In the genomic region with DNA sequence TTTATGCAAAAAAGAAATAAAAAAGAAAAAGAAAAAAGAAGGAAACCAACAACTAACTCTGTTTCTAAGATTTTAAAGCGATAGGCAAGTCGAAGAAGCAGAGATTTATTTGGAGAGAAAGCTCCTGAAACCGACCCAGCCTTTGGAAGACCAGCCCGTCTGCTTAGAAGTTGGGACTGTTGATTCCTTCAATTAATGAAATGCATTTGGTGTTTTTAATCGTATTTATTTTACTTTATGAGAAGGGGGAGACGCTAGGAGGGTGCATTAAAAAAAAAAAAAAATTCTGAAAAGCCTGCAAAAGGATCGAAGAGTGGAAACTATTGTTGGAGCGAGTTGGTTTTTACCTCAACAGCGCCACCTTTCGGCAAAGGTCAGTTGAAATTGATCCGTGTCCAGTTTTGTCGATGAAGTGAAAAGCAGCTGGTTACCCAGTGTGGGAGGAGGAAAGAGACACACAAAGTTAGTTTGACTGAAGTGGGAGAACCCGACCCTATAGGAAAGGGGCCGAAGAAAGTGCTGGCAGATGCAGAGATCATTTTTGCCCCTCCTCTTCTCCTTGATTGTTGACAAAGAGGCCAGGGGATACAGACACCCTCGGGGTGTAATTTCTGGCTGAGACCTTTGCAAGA, we compare ENCODE assay signal across 8 cellular contexts. TPM values are rescaled to one million over a fixed set of nuclear protein-coding genes. Genes with fewer than 3 reads are reported as not detected.
DNase-seq lines count a peak whose midpoint lies in the region; ATAC-seq and TF ChIP-seq lines count a peak whose summit lies in the region.

No MANE protein-coding gene starts in this region.

- H3K4me3 ChIP-seq in AG04450 (ENCODE audit: low read depth, low read length) (0 out of 2 replicates have a peak overlapping the region, but pooled peaks have one; percentile 10), GM23248 (peak overlapping the region; percentile 65), endocrine pancreas (ENCODE audit: control insufficient read depth, insufficient read depth, low read length) (peak overlapping the region; percentile 86)

- TF ChIP-seq CTCF in AG04450 (IDR thresholded peaks at IDR 0.05; ENCODE audit: low read depth, low read length), result peak; percentile 72

- no peaks in the 10 kb centered on the region for H3K9me2 ChIP-seq in GM23248 (ENCODE audit: insufficient read depth)

- H3K79me2 ChIP-seq in GM23248 (ENCODE audit: insufficient read depth), result no peaks in the 10 kb centered on the region

- no peak overlapping the region for H3K27ac Mint-ChIP-seq in memory B cell

- peaks cover 26% of the 10 kb centered on the region for H3K27me3 ChIP-seq in AG04450 (ENCODE audit: control insufficient read depth, insufficient read depth, low read length)
- peaks cover 54% of the 10 kb centered on the region for H3K27me3 ChIP-seq in GM23248 (replicated peaks; ENCODE audit: insufficient read depth)
- no peaks in the 10 kb centered on the region for H3K27me3 ChIP-seq in endocrine pancreas (ENCODE audit: control insufficient read depth, insufficient read depth, low read length)

- H3K4me1 ChIP-seq in GM23248 (ENCODE audit: insufficient read depth) (peaks cover 6% of the 10 kb centered on the region; the same call in 1 of the 2 replicates), endocrine pancreas (ENCODE audit: control insufficient read depth, insufficient read depth, low read length) (no peaks in the 10 kb centered on the region)

- H4K20me1 ChIP-seq in GM23248 (ENCODE audit: insufficient read depth), result no peaks in the 10 kb centered on the region

- H3K27ac ChIP-seq in AG04450 (ENCODE audit: low read depth, low read length) (no peak overlapping the region), GM23248 (no peak overlapping the region)

- no peaks in the 10 kb centered on the region; the same call in 1 of the 2 replicates for H3K9me3 ChIP-seq in AG04450 (ENCODE audit: control insufficient read depth, insufficient read depth, low read length)
- H3K9me3 ChIP-seq in GM23248 (ENCODE audit: low read depth), result no peaks in the 10 kb centered on the region
- no peaks in the 10 kb centered on the region for H3K9me3 ChIP-seq in endocrine pancreas (ENCODE audit: control insufficient read depth, low read length)

- in situ Hi-C loops in GM23248 (cut with MboI), result no loop called here

- no peaks in the 10 kb centered on the region for H3K36me3 Mint-ChIP-seq in memory B cell

- CTCF ChIA-PET in AG04450 (lab: Charles Lee), result interaction anchor here (0.6 to 1.5 kb wide), 22 partner anchors 11 to 1757 kb away, joined by 3 to 9 read pairs (median 3); no protein-coding TSS in a partner anchor

- peaks cover 16% of the 10 kb centered on the region for H3K4me1 Mint-ChIP-seq in memory B cell

- 1% methylated on average over 15 of the region's 15 CpGs for WGBS in GM23248 (ENCODE audit: low coverage in 1 of 2, low lambda C conversion rate in 2 of 2, missing lambda C conversion rate in 2 of 2), 2 experiments

- H3F3A ChIP-seq in GM23248 (ENCODE audit: insufficient read depth), result no peaks in the 10 kb centered on the region

- ATAC-seq in memory B cell (ENCODE audit: low read depth), result no peak
- no peak for ATAC-seq in GM21528 (IDR thresholded peaks at IDR 0.05; ENCODE audit: low FRiP score, unreplicated experiment)

- POLR2A ChIA-PET in AG04450 (lab: Yijun Ruan, JAX), result no interaction called here

- peaks cover 29% of the 10 kb centered on the region for H3K27me3 Mint-ChIP-seq in memory B cell

- H3K9me3 Mint-ChIP-seq in memory B cell, result no peaks in the 10 kb centered on the region

- peak overlapping the region; percentile 68 for H2AFZ ChIP-seq in GM23248

- peak overlapping the region; percentile 34 for H3K4me3 Mint-ChIP-seq in memory B cell

- H3K4me2 ChIP-seq in GM23248 (ENCODE audit: unreplicated experiment), result peak overlapping the region; percentile 87

- DNase-seq in AG04450 (ENCODE audit: low read depth, low spot score), result peak; percentile 24
- peak; percentile 77 for DNase-seq in GM23248
- DNase-seq in NCI-H524 treated with DMSO at 0.1 percent for 48 hours (lab: John Stamatoyannopoulos, UW), result peak; percentile 19
- DNase-seq in activated CD8-positive, alpha-beta memory T cell treated with anti-CD3 and anti-CD28 coated beads for 1 hour (ENCODE audit: extremely low read depth in 1 of 2, low read depth in 1 of 2), result peak; percentile 40 to 68
- DNase-seq in memory B cell (ENCODE audit: low spot score in 2 of 2), result peak; percentile 52 to 64
- peak; percentile 61 to 78 (median 65) for DNase-seq in stimulated activated CD4-positive, alpha-beta T cell treated with anti-CD3 and anti-CD28 coated beads, TNF-alpha, amount 100 ng/mL, for 4 hours (ENCODE audit: low read depth in 3 of 3)

- no peak overlapping the region for H3K9ac ChIP-seq in GM23248
- H3K9ac ChIP-seq in endocrine pancreas (ENCODE audit: control insufficient read depth, insufficient read depth, low read length), result peak overlapping the region; percentile 83

- H3K36me3 ChIP-seq in GM23248 (ENCODE audit: low read depth) (no peaks in the 10 kb centered on the region), endocrine pancreas (ENCODE audit: control insufficient read depth, insufficient read depth, low read length) (no peaks in the 10 kb centered on the region)

RNA-seq across cellular contexts. Expression of a gene that starts 1.6 kb away (rescaled TPM):
- polyA plus RNA-seq in AG04450 (2011; rRNA removed) (0.07 and 0.09 TPM in 2 replicates), GM23248 (2016; fragmentation: Nextera tagmentation; extraction: Ambion mirVana) (not detected in 2 replicates)
- polyA minus RNA-seq in AG04450 (2011; rRNA and poly(A)+ RNA removed), result 0.14 TPM in 1 of 2 replicates, not detected in the other
- 0.22 TPM in 1 of 2 replicates, not detected in the other for total RNA-seq in GM23248 (2014; rRNA removed; shearing (Covaris generic))

Comparison
In these comparisons a context has a peak if more than half of its experiments do, and no peak if none do; other contexts are left out.
1. DNase-seq: peak in every context shown above with its lines; median percentile 77 in GM23248; 65 in stimulated activated CD4-positive, alpha-beta T cell treated with anti-CD3 and anti-CD28 coated beads, TNF-alpha, amount 100 ng/mL, for 4 hours; 58 in memory B cell; 54 in activated CD8-positive, alpha-beta memory T cell treated with anti-CD3 and anti-CD28 coated beads for 1 hour; 24 in AG04450; 19 in NCI-H524 treated with DMSO at 0.1 percent for 48 hours.
2. H3K4me3 ChIP-seq: peak in every context shown above with its lines; median percentile 86 in endocrine pancreas; 65 in GM23248; 10 in AG04450.